Comparison of ENCODE assay signal across 17 cellular contexts in the genomic region with DNA sequence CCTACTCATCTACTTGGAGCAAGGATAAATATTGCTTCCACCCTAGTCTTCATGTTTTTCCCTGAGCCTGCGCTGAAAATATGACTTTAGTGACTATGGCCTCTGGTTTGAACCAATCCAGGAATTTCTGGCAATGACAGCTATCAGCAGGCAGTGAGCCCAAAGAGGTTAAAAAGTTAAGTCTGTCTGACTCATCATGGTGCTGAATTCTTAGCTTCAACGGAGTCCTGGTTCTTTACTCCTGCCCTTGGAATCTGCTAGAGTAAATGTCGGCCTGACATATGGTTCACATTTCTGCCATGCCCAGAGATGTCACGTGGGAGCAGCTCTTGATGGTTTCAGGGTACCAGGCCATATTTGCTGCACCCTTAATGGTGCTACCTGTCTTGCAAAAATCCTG.
DNase-seq lines count a peak whose midpoint lies in the region; ATAC-seq and TF ChIP-seq lines count a peak whose summit lies in the region.
"Had no signal": no experiment of that assay in that cellular context is flagged by ENCODE, and none has a peak within 500 bp of the region (broad histone marks: within the 10 kb centered on the region; RNA-seq: fewer than 3 reads in every experiment).

No MANE protein-coding gene starts in this region.

- ATAC-seq in IMR-90 (ENCODE audit: low read depth), result no peak
- ATAC-seq in GM19463 (IDR thresholded peaks at IDR 0.05; ENCODE audit: unreplicated experiment), result no peak
- no peak for ATAC-seq in HG03108 (IDR thresholded peaks at IDR 0.05; ENCODE audit: unreplicated experiment)
- ATAC-seq: left ventricle myocardium superior; naive thymus-derived CD8-positive, alpha-beta T cell had no signal

- H3K18ac ChIP-seq in IMR-90 (ENCODE audit: low read depth, low read length), result no peak overlapping the region

- H4K20me1 ChIP-seq in IMR-90 (ENCODE audit: insufficient read depth, low read length), result no peaks in the 10 kb centered on the region

- WGBS in IMR-90 (ENCODE audit: extremely low coverage in 2 of 2, insufficient read length in 1 of 2), 2 experiments, result 30% methylated on average over 3 of the region's 4 CpGs; no CpG with 5 or more reads in 1 of the 2 experiments

- intact Hi-C loops in IMR-90 (cut with micrococcal nuclease), result no loop called here

- H2BK120ac ChIP-seq in IMR-90 (ENCODE audit: low read depth, low read length), result no peak overlapping the region

- no peak overlapping the region for H3K14ac ChIP-seq in IMR-90 (replicated peaks; ENCODE audit: low read depth, low read length)

- TF ChIP-seq RAD21 in IMR-90 (IDR thresholded peaks at IDR 0.05; ENCODE audit: low read length), result no peak

- no peaks in the 10 kb centered on the region for H3K9me1 ChIP-seq in IMR-90 (ENCODE audit: insufficient read depth, low read length)

- H2AFZ ChIP-seq in IMR-90 (replicated peaks; ENCODE audit: low read length, poor library complexity), result no peak overlapping the region

- no peak overlapping the region for H2AK5ac ChIP-seq in IMR-90 (ENCODE audit: low read depth, low read length)

- H2BK15ac ChIP-seq in IMR-90 (ENCODE audit: low read depth, low read length), result no peak overlapping the region

- no peak overlapping the region for H2BK5ac ChIP-seq in IMR-90 (ENCODE audit: low read depth, low read length, poor library complexity, severe bottlenecking)

- in situ Hi-C loops in IMR-90 (cut with MboI; ENCODE audit: low sequenced_read_pairs) (no loop called here), brain microvascular endothelial cell (cut with HindIII; ENCODE audit: low pct_ligation_motif_present, low sequenced_read_pairs) (no loop called here)

- H3K9me3 ChIP-seq in IMR-90 (ENCODE audit: control insufficient read depth, insufficient read depth, low read length), result peaks cover 2% of the 10 kb centered on the region; the same call in 1 of the 2 replicates
- H3K9me3 ChIP-seq: colonic mucosa had no signal

- H2BK20ac ChIP-seq in IMR-90 (ENCODE audit: low read depth, low read length), result no peak overlapping the region

- CTCF ChIA-PET in IMR-90 (lab: Yijun Ruan, JAX), result no interaction called here

- no peak overlapping the region for H4K91ac ChIP-seq in IMR-90 (ENCODE audit: insufficient read depth, low read depth, low read length)

- H2AK9ac ChIP-seq in IMR-90 (replicated peaks; ENCODE audit: low read depth, low read length, poor library complexity), result no peak overlapping the region

- no peak overlapping the region for H4K8ac ChIP-seq in IMR-90 (ENCODE audit: low read depth in 2 of 2, low read length in 2 of 2)

- H3K27me3 ChIP-seq in IMR-90 (ENCODE audit: control insufficient read depth, insufficient read depth, low read length) (no peaks in the 10 kb centered on the region), brain microvascular endothelial cell (replicated peaks) (no peaks in the 10 kb centered on the region)
- H3K27me3 ChIP-seq: colonic mucosa had no signal

- H3K79me1 ChIP-seq in IMR-90 (ENCODE audit: low read depth in 1 of 2, low read length in 2 of 2), result no peaks in the 10 kb centered on the region

- H3K4ac ChIP-seq in IMR-90 (ENCODE audit: low read depth, low read length), result no peak overlapping the region

- H3K4me3 ChIP-seq in AG10803 (ENCODE audit: low read length) (no peak overlapping the region), IMR-90 (ENCODE audit: insufficient read depth, low read depth, low read length) (no peak overlapping the region), brain microvascular endothelial cell (ENCODE audit: low read depth, low read length) (no peak overlapping the region)
- H3K4me3 ChIP-seq: colonic mucosa had no signal

- no peaks in the 10 kb centered on the region for H3K36me3 ChIP-seq in IMR-90 (ENCODE audit: control insufficient read depth, insufficient read depth, low read length)
- H3K36me3 ChIP-seq in brain microvascular endothelial cell (replicated peaks), result no peaks in the 10 kb centered on the region
- H3K36me3 ChIP-seq: colonic mucosa had no signal

- no peak overlapping the region for H3K4me2 ChIP-seq in IMR-90 (ENCODE audit: low read depth, low read length)

- BruUV-seq in IMR-90 (replicated peaks; lab: Mats Ljungman, UMichigan), result no TSS peak

- no peak overlapping the region for H4K5ac ChIP-seq in IMR-90 (ENCODE audit: low read depth, low read length)

- H3K56ac ChIP-seq in IMR-90 (ENCODE audit: extremely low read depth, insufficient read depth, low read length), result no peak overlapping the region

- dilution Hi-C loops in IMR-90 (cut with HindIII; ENCODE audit: low sequenced_read_pairs, unreplicated experiment), result no loop called here

- no peaks in the 10 kb centered on the region for H3K4me1 ChIP-seq in IMR-90 (ENCODE audit: control insufficient read depth, insufficient read depth, low read length)
- H3K4me1 ChIP-seq: colonic mucosa had no signal

- DNase-seq in AG10803 (ENCODE audit: low read depth), result peak; percentile 75
- DNase-seq in IMR-90, result peak; percentile 7
- peak; percentile 66 for DNase-seq in brain microvascular endothelial cell
- DNase-seq in islet precursor cell, result peak; percentile 54
- no peak for DNase-seq in occipital lobe (lab: John Stamatoyannopoulos, UW)
- DNase-seq in GM10266 (ENCODE audit: extremely low spot score), result no peak
- DNase-seq: activated T-cell treated with anti-CD3 and anti-CD28 coated beads, Interleukin-2, amount 50 U/mL, for 24 hours; AML-193; colonic mucosa; erythroblast; hypothalamus; left ventricle myocardium superior; naive thymus-derived CD8-positive, alpha-beta T cell; NCI-H1930; NCI-H69 had no signal

- no peak for TF ChIP-seq POLR2A in IMR-90 (IDR thresholded peaks at IDR 0.05; ENCODE audit: low read depth, low read length)

- TF ChIP-seq CTCF in AG10803 (conservative IDR thresholded peaks at IDR 0.05; ENCODE audit: low read length) (no peak), IMR-90 (conservative IDR thresholded peaks at IDR 0.05; ENCODE audit: low read depth, low read length) (no peak), brain microvascular endothelial cell (IDR thresholded peaks at IDR 0.05; ENCODE audit: low read depth, low read length, missing control alignments) (no peak), GM10266 (IDR thresholded peaks at IDR 0.05; ENCODE audit: control insufficient read depth, insufficient read depth, low read depth, missing control alignments) (no peak)

- H3K27ac ChIP-seq in IMR-90 (ENCODE audit: insufficient read depth, low read length) (no peak overlapping the region), brain microvascular endothelial cell (no peak overlapping the region)
- H3K27ac ChIP-seq: colonic mucosa had no signal

- POLR2A ChIA-PET in IMR-90 (lab: Charles Lee; ENCODE audit: unreplicated experiment), result no interaction called here

- no peak overlapping the region for H3K23ac ChIP-seq in IMR-90 (ENCODE audit: low read depth, low read length)

- H3K9ac ChIP-seq in IMR-90 (ENCODE audit: low read depth, low read length), result no peak overlapping the region

TF ChIP-seq in IMR-90, 13 proteins besides CTCF, POLR2A, EP300 and RAD21:
- TF ChIP-seq MAZ (IDR thresholded peaks at IDR 0.05; ENCODE audit: borderline replicate concordance, low read depth, low read length), result no peak
- TF ChIP-seq CEBPB (IDR thresholded peaks at IDR 0.05; ENCODE audit: low read depth, low read length), result no peak
- TF ChIP-seq SMC3 (IDR thresholded peaks at IDR 0.05; ENCODE audit: low read depth, low read length), result no peak
- TF ChIP-seq CHD1 (IDR thresholded peaks at IDR 0.05; ENCODE audit: low read depth, low read length), result no peak
- TF ChIP-seq MAFK (IDR thresholded peaks at IDR 0.05; ENCODE audit: low read depth, low read length), result no peak
- TF ChIP-seq MXI1 (IDR thresholded peaks at IDR 0.05; ENCODE audit: borderline replicate concordance, low read depth, low read length), result no peak
- no peak for TF ChIP-seq NFE2L2 (IDR thresholded peaks at IDR 0.05; ENCODE audit: low read depth, low read length)
- TF ChIP-seq RFX5 (IDR thresholded peaks at IDR 0.05; ENCODE audit: low read depth, low read length), result no peak
- no peak for TF ChIP-seq BHLHE40 (IDR thresholded peaks at IDR 0.05; ENCODE audit: low read depth, low read length)
- no peak for TF ChIP-seq FOS (IDR thresholded peaks at IDR 0.05; ENCODE audit: low read depth, low read length)

Comparison
In these comparisons a context has a peak if more than half of its experiments do, and no peak if none do; other contexts are left out.
1. DNase-seq: peak in AG10803 (single experiment), IMR-90 (single experiment), brain microvascular endothelial cell (single experiment) and islet precursor cell (single experiment); none in occipital lobe (single experiment) and GM10266 (single experiment).